12 cellular contexts compared by ENCODE assay signal in the genomic region with DNA sequence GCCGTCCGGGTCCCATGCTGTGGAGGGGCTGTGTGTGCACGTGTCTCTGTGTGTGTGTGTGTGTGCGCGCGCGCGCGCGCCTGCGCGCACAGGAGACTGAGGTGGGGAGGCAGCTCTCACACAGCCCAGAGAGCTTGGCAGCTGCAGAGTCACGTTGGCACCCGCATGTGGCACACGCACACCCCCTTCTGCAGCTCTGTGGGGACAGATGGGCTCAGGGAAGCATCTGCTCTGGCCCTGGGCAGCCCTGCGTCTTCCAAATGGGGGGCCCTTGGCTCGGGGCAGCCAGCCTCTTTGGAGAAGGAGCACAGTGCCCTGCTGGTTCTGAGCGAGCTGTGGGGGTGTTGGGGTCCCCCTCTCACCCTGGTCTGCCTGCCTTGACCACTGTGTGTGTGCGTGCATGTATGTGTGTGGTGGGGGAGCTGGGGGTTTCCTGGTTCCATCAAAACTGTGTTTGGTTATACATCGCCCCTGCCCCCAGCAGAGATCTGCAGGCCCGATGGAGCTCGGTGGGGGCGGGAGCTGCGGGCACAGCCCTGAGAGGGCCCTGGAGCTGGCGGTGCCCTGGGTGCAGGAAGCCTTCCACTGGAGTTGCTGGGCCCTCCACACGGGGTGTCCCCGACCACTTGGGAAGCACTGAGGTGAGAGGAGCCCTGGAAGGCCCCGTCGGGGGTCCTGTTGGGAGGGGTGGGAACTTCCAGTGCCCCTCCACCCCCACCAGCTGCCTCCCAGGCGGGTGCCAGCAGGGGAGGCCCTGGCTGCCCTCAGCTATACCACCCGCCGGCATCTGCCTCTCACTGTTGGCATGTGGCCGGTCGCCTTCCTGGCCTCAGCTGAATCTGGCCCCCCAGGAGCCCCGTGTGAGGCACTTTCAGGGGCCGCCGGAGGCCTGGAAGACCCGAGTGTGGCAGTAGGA.
A peak's percentile ranks its signal among the peaks of the same experiment; 100 is the strongest.
DNase-seq lines count a peak whose midpoint lies in the region; ATAC-seq, FAIRE-seq and TF ChIP-seq lines count a peak whose summit lies in the region.
"Had no signal": no experiment of that assay in that cellular context is flagged by ENCODE, and none has a peak within 500 bp of the region (broad histone marks: within the 10 kb centered on the region; RNA-seq: fewer than 3 reads in every experiment).

No MANE protein-coding gene starts in this region.

- ATAC-seq in GM23338 (no peak), GM18870 (IDR thresholded peaks at IDR 0.05; ENCODE audit: unreplicated experiment) (no peak), HG02870 (IDR thresholded peaks at IDR 0.05; ENCODE audit: unreplicated experiment) (no peak)
- no peak for ATAC-seq in CD8-positive, alpha-beta T cell
- ATAC-seq: WTC11 had no signal

- POLR2A ChIA-PET in CD8-positive, alpha-beta T cell (lab: Charles Lee) = no interaction called here

- H3K4me3 ChIP-seq in GM23338 = no peak overlapping the region
- H3K4me3 ChIP-seq in CD8-positive, alpha-beta T cell (ENCODE audit: low read depth, low read length) = no peak overlapping the region
- H3K4me3 ChIP-seq: thoracic aorta had no signal

- no peaks in the 10 kb centered on the region; the same call in 2 of the 3 replicates for H3K9me3 Mint-ChIP-seq in GM23338
- peaks cover 25% of the 10 kb centered on the region for H3K9me3 Mint-ChIP-seq in glutamatergic neuron (ENCODE audit: unreplicated experiment)
- H3K9me3 Mint-ChIP-seq in CD8-positive, alpha-beta T cell = no peaks in the 10 kb centered on the region
- H3K9me3 Mint-ChIP-seq: WTC11 had no signal

- TF ChIP-seq CTCF in GM23338 (conservative IDR thresholded peaks at IDR 0.05; ENCODE audit: low read depth in 2 of 2) (no peak), glutamatergic neuron (IDR thresholded peaks at IDR 0.05; ENCODE audit: partially characterized antibody, unreplicated experiment) (no peak)
- TF ChIP-seq CTCF in CD8-positive, alpha-beta T cell (IDR thresholded peaks at IDR 0.05) = no peak

- peaks cover 7% of the 10 kb centered on the region; the same call in 1 of the 2 replicates for H3K79me2 ChIP-seq in GM23338 (replicated peaks; ENCODE audit: insufficient read depth)

- no peak overlapping the region for H3K27ac ChIP-seq in GM23338 (ENCODE audit: low read depth)
- no peak overlapping the region for H3K27ac ChIP-seq in CD8-positive, alpha-beta T cell (ENCODE audit: low read depth, low read length)
- H3K27ac ChIP-seq: thoracic aorta had no signal

- FAIRE-seq in GM19239 (lab: Jason Lieb, UNC) = no peak
- FAIRE-seq: endometrium had no signal

- no peak overlapping the region for H2AFZ ChIP-seq in GM23338

- H3K4me1 Mint-ChIP-seq in GM23338 = no peaks in the 10 kb centered on the region; the same call in 2 of the 3 replicates
- peaks cover 45% of the 10 kb centered on the region for H3K4me1 Mint-ChIP-seq in glutamatergic neuron (ENCODE audit: low read depth, unreplicated experiment)
- H3K4me1 Mint-ChIP-seq in CD8-positive, alpha-beta T cell (ENCODE audit: low read depth) = peaks cover 3% of the 10 kb centered on the region
- H3K4me1 Mint-ChIP-seq: WTC11 had no signal

- no peaks in the 10 kb centered on the region for H3K27me3 Mint-ChIP-seq in GM23338 (ENCODE audit: insufficient read depth, low read depth, poor library complexity)
- peaks cover 20% of the 10 kb centered on the region for H3K27me3 Mint-ChIP-seq in glutamatergic neuron (ENCODE audit: unreplicated experiment)
- H3K27me3 Mint-ChIP-seq in CD8-positive, alpha-beta T cell (ENCODE audit: low read depth) = no peaks in the 10 kb centered on the region
- H3K27me3 Mint-ChIP-seq: CD4-positive, CD25-positive, alpha-beta regulatory T cell had no signal

- intact Hi-C loops in CD8-positive, alpha-beta T cell (cut with DNase I, micrococcal nuclease) = loop anchor here in 1 of 2 experiments (10.0 kb wide), 1 partner anchor 91 kb away; no protein-coding TSS in a partner anchor

- H3K27me3 ChIP-seq in GM23338 (ENCODE audit: insufficient read depth) = no peaks in the 10 kb centered on the region
- no peaks in the 10 kb centered on the region for H3K27me3 ChIP-seq in CD8-positive, alpha-beta T cell (ENCODE audit: insufficient read depth, low read length)

- no peak overlapping the region for H3K4me3 Mint-ChIP-seq in GM23338
- peak overlapping the region; percentile 38 for H3K4me3 Mint-ChIP-seq in glutamatergic neuron (ENCODE audit: unreplicated experiment)
- no peak overlapping the region for H3K4me3 Mint-ChIP-seq in CD8-positive, alpha-beta T cell
- H3K4me3 Mint-ChIP-seq: CD4-positive, CD25-positive, alpha-beta regulatory T cell; WTC11 had no signal

- no peak overlapping the region for H3K4me2 ChIP-seq in GM23338

- H3K9me3 ChIP-seq in CD8-positive, alpha-beta T cell (ENCODE audit: low read length) = no peaks in the 10 kb centered on the region
- H3K9me3 ChIP-seq: thoracic aorta had no signal

- peaks cover 9% of the 10 kb centered on the region for H4K20me1 ChIP-seq in GM23338 (replicated peaks; ENCODE audit: insufficient read depth)

- no peaks in the 10 kb centered on the region for H3K36me3 ChIP-seq in GM23338 (ENCODE audit: insufficient read depth)
- H3K36me3 ChIP-seq in CD8-positive, alpha-beta T cell (ENCODE audit: insufficient read depth, low read length) = peaks cover 4% of the 10 kb centered on the region

- H3K27ac Mint-ChIP-seq in GM23338 (0 out of 2 replicates have a peak overlapping the region, but pooled peaks have one; percentile 40), glutamatergic neuron (ENCODE audit: unreplicated experiment) (peak overlapping the region; percentile 97)
- no peak overlapping the region for H3K27ac Mint-ChIP-seq in CD8-positive, alpha-beta T cell

- no peak for DNase-seq in GM23338 (ENCODE audit: low spot score)
- DNase-seq in NCI-H524 treated with DMSO at 0.1 percent for 48 hours (lab: John Stamatoyannopoulos, UW) = peak; percentile 78
- no peak for DNase-seq in glutamatergic neuron
- DNase-seq in putamen (ENCODE audit: low spot score) = peak; percentile 79
- DNase-seq in CD8-positive, alpha-beta T cell = no peak
- DNase-seq in GM19239 (ENCODE audit: insufficient read length, low spot score) = no peak
- DNase-seq: CD4-positive, CD25-positive, alpha-beta regulatory T cell had no signal

- peaks cover 7% of the 10 kb centered on the region; the same call in 2 of the 3 replicates for H3K36me3 Mint-ChIP-seq in GM23338 (ENCODE audit: low read depth)
- H3K36me3 Mint-ChIP-seq in glutamatergic neuron (ENCODE audit: unreplicated experiment) = no peaks in the 10 kb centered on the region
- H3K36me3 Mint-ChIP-seq in CD8-positive, alpha-beta T cell = peaks cover 46% of the 10 kb centered on the region

- no peaks in the 10 kb centered on the region for H3F3A ChIP-seq in GM23338 (replicated peaks; ENCODE audit: low read depth)

- CTCF ChIA-PET in CD8-positive, alpha-beta T cell (lab: Charles Lee) = interaction anchor here (1.0 kb wide), 1 partner anchor 226 kb away, joined by 5 read pairs; no protein-coding TSS in a partner anchor

- H3K4me1 ChIP-seq in GM23338 (ENCODE audit: insufficient read depth) = no peaks in the 10 kb centered on the region
- peaks cover 7% of the 10 kb centered on the region for H3K4me1 ChIP-seq in CD8-positive, alpha-beta T cell (ENCODE audit: insufficient read depth, low read length)

- no peaks in the 10 kb centered on the region for H3K9me2 ChIP-seq in GM23338 (ENCODE audit: insufficient read depth)

TF ChIP-seq in GM23338, 12 proteins besides CTCF, POLR2A, EP300 and RAD21 (continues in another document):
- no peak for TF ChIP-seq POLR2AphosphoS5 (IDR thresholded peaks at IDR 0.05; ENCODE audit: low read depth)

Comparison
In these comparisons a context has a peak if more than half of its experiments do, and no peak if none do; other contexts are left out.
1. DNase-seq: peak in NCI-H524 treated with DMSO at 0.1 percent for 48 hours (single experiment) and putamen (single experiment); none in GM23338 (single experiment), glutamatergic neuron (single experiment), CD8-positive, alpha-beta T cell (0 of 7) and GM19239 (single experiment).